In genomic region chr5:75712091-75712490, GRCh38 we compare ENCODE assay signal across 8 cellular contexts.
"Had no signal": no experiment of that assay in that cellular context is flagged by ENCODE, and none has a peak within 500 bp of the region (broad histone marks: within the 10 kb centered on the region; RNA-seq: fewer than 3 reads in every experiment).

No MANE protein-coding gene starts in this region.

- H3K27ac Mint-ChIP-seq: GM23338, H9 had no signal

- ATAC-seq: GM23338 had no signal

- H3K4me3 Mint-ChIP-seq: GM23338, H9 had no signal

- DNase-seq: H9, HCEC 1CT, IMR-90, KBM-7 had no signal

- H3K4me3 ChIP-seq: GM23338 had no signal

- H3K9me3 Mint-ChIP-seq: GM23338, H9 had no signal

- H3K4me2 ChIP-seq: GM23338 had no signal

- FAIRE-seq: H1, H54, HTR-8/SVneo had no signal

- H2AFZ ChIP-seq: GM23338 had no signal
